Comparison of ENCODE assay signal across 6 cellular contexts in genomic region chr6:71338540-71339316, GRCh38. TPM values are rescaled to one million over a fixed set of nuclear protein-coding genes. Genes with fewer than 3 reads are reported as not detected.
"Had no signal": no experiment of that assay in that cellular context is flagged by ENCODE, and none has a peak within 500 bp of the region (broad histone marks: within the 10 kb centered on the region; RNA-seq: fewer than 3 reads in every experiment).

No MANE protein-coding gene starts in this region.

- DNase-seq: H9, HCEC 1CT, IMR-90 had no signal

- FAIRE-seq: H1 had no signal

- H2AFZ ChIP-seq: GM23338 had no signal

- H3K4me3 ChIP-seq: GM23338 had no signal

- H3K4me2 ChIP-seq: GM23338 had no signal

RNA-seq across cellular contexts. Expression of gene OGFRL1, which starts 50.1 kb away (rescaled TPM):
- total RNA-seq: HT-29 had no signal
